10 cellular contexts compared by ENCODE assay signal in genomic region chr11:102780491-102780918, GRCh38. TPM values are rescaled to one million over a fixed set of nuclear protein-coding genes. Genes with fewer than 3 reads are reported as not detected.
DNase-seq lines count a peak whose midpoint lies in the region; ATAC-seq, FAIRE-seq and TF ChIP-seq lines count a peak whose summit lies in the region.
"Had no signal": no experiment of that assay in that cellular context is flagged by ENCODE, and none has a peak within 500 bp of the region (broad histone marks: within the 10 kb centered on the region; RNA-seq: fewer than 3 reads in every experiment).

Gene MMP10 (minus strand): TSS chr11:102780628. CDS start chr11:102780591, 37 bp downstream.

- DNase-seq in DMS53 (lab: John Stamatoyannopoulos, UW), result peak; percentile 84
- peak; percentile 74 for DNase-seq in IMR-90
- DNase-seq in WTC11 (ENCODE audit: low spot score), result no peak
- peak; percentile 21 for DNase-seq in HepG2 (ENCODE audit: low spot score)
- DNase-seq in vagina (ENCODE audit: extremely low spot score in 2 of 2), result no peak
- no peak for DNase-seq in activated CD4-positive, alpha-beta memory T cell treated with anti-CD3 and anti-CD28 coated beads for 36 hours
- no peak for DNase-seq in activated CD4-positive, alpha-beta T cell treated with anti-CD3 and anti-CD28 coated beads, Interleukin-2, amount 50 U/mL, for 1 hour
- DNase-seq: stimulated activated CD8-positive, alpha-beta memory T cell treated with anti-CD3 and anti-CD28 coated beads, Interleukin-4, amount 100 ng/mL, for 48 hours had no signal

- POLR2A ChIA-PET in IMR-90 (lab: Charles Lee; ENCODE audit: unreplicated experiment), result no interaction called here
- POLR2A ChIA-PET in WTC11 (lab: Charles Lee), result no interaction called here
- POLR2A ChIA-PET in HepG2 (lab: Yijun Ruan, JAX), result no interaction called here
- POLR2A ChIA-PET in activated CD4-positive, alpha-beta memory T cell treated with anti-CD3 and anti-CD28 coated beads for 36 hours (lab: Charles Lee), result no interaction called here

- H3K9me1 ChIP-seq in IMR-90 (ENCODE audit: insufficient read depth, low read length), result peaks cover 3% of the 10 kb centered on the region; the same call in 1 of the 2 replicates

- no peaks in the 10 kb centered on the region for H3K27me3 Mint-ChIP-seq in WTC11 (ENCODE audit: low read depth)
- peaks cover 7% of the 10 kb centered on the region for H3K27me3 Mint-ChIP-seq in activated CD4-positive, alpha-beta memory T cell treated with anti-CD3 and anti-CD28 coated beads for 36 hours

- no peak within 1 kb of the TSS for H2BK5ac ChIP-seq in IMR-90 (ENCODE audit: low read depth, low read length, poor library complexity, severe bottlenecking)

- H3K36me3 ChIP-seq in IMR-90 (ENCODE audit: control insufficient read depth, insufficient read depth, low read length) (no peaks in the 10 kb centered on the region), HepG2 (replicated peaks in 1 of 2; ENCODE audit: control insufficient read depth in 1 of 2, insufficient read depth in 2 of 2, low read length in 2 of 2) (no peaks in the 10 kb centered on the region), vagina (no peaks in the 10 kb centered on the region)

- intact Hi-C loops in IMR-90 (cut with micrococcal nuclease) (no loop called here), HepG2 (cut with micrococcal nuclease; ENCODE audit: unreplicated experiment) (no loop called here), vagina (cut with DNase I) (no loop called here)
- intact Hi-C loops in activated CD4-positive, alpha-beta memory T cell treated with anti-CD3 and anti-CD28 coated beads for 36 hours (cut with micrococcal nuclease), result no loop called here

- TF ChIP-seq RAD21 in IMR-90 (IDR thresholded peaks at IDR 0.05; ENCODE audit: low read length) (peak; percentile 36; the same call in 1 of the 2 replicates), HepG2 (CRISPR knock-in tag; IDR thresholded peaks at IDR 0.05) (no peak)

- no peak for TF ChIP-seq EP300 in HepG2 (IDR thresholded peaks at IDR 0.05; ENCODE audit: low read depth in 2 of 2, low read length in 2 of 2)
- no peak for TF ChIP-seq EP300 in HepG2 (CRISPR knock-in tag; IDR thresholded peaks at IDR 0.05; ENCODE audit: borderline replicate concordance)

- H3K23ac ChIP-seq in IMR-90 (ENCODE audit: low read depth, low read length), result no peak within 1 kb of the TSS

- CTCF ChIA-PET in IMR-90 (lab: Yijun Ruan, JAX) (interaction anchor here (0.9 to 1.3 kb wide), 5 partner anchors 9 to 135 kb away, joined by 3 to 6 read pairs (median 4); partner anchors contain the start of gene MMP1), WTC11 (lab: Charles Lee) (interaction anchor here (0.6 to 1.3 kb wide), 16 partner anchors 9 to 385 kb away, joined by 3 to 9 read pairs (median 4); partner anchors contain the start of gene MMP1), HepG2 (lab: Yijun Ruan, JAX; ENCODE audit: low intra/inter-chr PET ratio, low total read pairs) (no interaction called here)
- CTCF ChIA-PET in activated CD4-positive, alpha-beta memory T cell treated with anti-CD3 and anti-CD28 coated beads for 36 hours (lab: Charles Lee), result no interaction called here

- H3K9me3 ChIP-seq in IMR-90 (ENCODE audit: control insufficient read depth, insufficient read depth, low read length), result no peaks in the 10 kb centered on the region
- no peaks in the 10 kb centered on the region for H3K9me3 ChIP-seq in HepG2 (ENCODE audit: low read length)
- no peaks in the 10 kb centered on the region for H3K9me3 ChIP-seq in vagina

- H4K5ac ChIP-seq in IMR-90 (ENCODE audit: low read depth, low read length), result no peak within 1 kb of the TSS

- H3K79me2 ChIP-seq in HepG2 (ENCODE audit: insufficient read depth, low read length), result no peaks in the 10 kb centered on the region

- H3K4ac ChIP-seq in IMR-90 (ENCODE audit: low read depth, low read length), result no peak within 1 kb of the TSS

- no peak within 1 kb of the TSS for H2BK15ac ChIP-seq in IMR-90 (ENCODE audit: low read depth, low read length)

- H3K36me3 Mint-ChIP-seq in WTC11, result no peaks in the 10 kb centered on the region
- no peaks in the 10 kb centered on the region for H3K36me3 Mint-ChIP-seq in activated CD4-positive, alpha-beta memory T cell treated with anti-CD3 and anti-CD28 coated beads for 36 hours

- H3K18ac ChIP-seq in IMR-90 (ENCODE audit: low read depth, low read length), result no peak within 1 kb of the TSS

- no peaks in the 10 kb centered on the region for H3K4me1 ChIP-seq in IMR-90 (ENCODE audit: control insufficient read depth, insufficient read depth, low read length)
- no peaks in the 10 kb centered on the region for H3K4me1 ChIP-seq in HepG2 (ENCODE audit: insufficient read depth, low read length)
- H3K4me1 ChIP-seq in vagina, result no peaks in the 10 kb centered on the region

- BruUV-seq in IMR-90 (replicated peaks; lab: Mats Ljungman, UMichigan) (no TSS peak), HepG2 (replicated peaks; lab: Mats Ljungman, UMichigan) (no TSS peak)

- H3K4me3 Mint-ChIP-seq in WTC11, result no peak within 1 kb of the TSS
- no peak within 1 kb of the TSS for H3K4me3 Mint-ChIP-seq in activated CD4-positive, alpha-beta memory T cell treated with anti-CD3 and anti-CD28 coated beads for 36 hours

- no peak within 1 kb of the TSS for H2AK5ac ChIP-seq in IMR-90 (ENCODE audit: low read depth, low read length)

- dilution Hi-C loops in IMR-90 (cut with HindIII; ENCODE audit: low sequenced_read_pairs, unreplicated experiment), result no loop called here

- H3K4me2 ChIP-seq in IMR-90 (ENCODE audit: low read depth, low read length) (no peak within 1 kb of the TSS), HepG2 (ENCODE audit: low read depth, low read length) (no peak within 1 kb of the TSS)

- peak; percentile 55 for TF ChIP-seq CTCF in IMR-90 (conservative IDR thresholded peaks at IDR 0.05; ENCODE audit: low read depth, low read length)
- 0 out of 2 replicates have a peak, but pooled peaks have one; percentile 34 for TF ChIP-seq CTCF in WTC11 (IDR thresholded peaks at IDR 0.05)
- peak; percentile 18; the same call in 1 of the 2 replicates for TF ChIP-seq CTCF in HepG2 (CRISPR knock-in tag; IDR thresholded peaks at IDR 0.05)
- no peak for TF ChIP-seq CTCF in vagina (IDR thresholded peaks at IDR 0.05)

- in situ Hi-C loops in IMR-90 (cut with MboI; ENCODE audit: low sequenced_read_pairs) (no loop called here), HepG2 (cut with HindIII; ENCODE audit: extremely low pct_ligation_motif_present, low pct_unique_long_range_greater_than_20kb) (no loop called here)

- H4K8ac ChIP-seq in IMR-90 (ENCODE audit: low read depth in 2 of 2, low read length in 2 of 2), result no peak within 1 kb of the TSS

- peak within 1 kb of the TSS; percentile 3; the same call in 1 of the 2 replicates for H2BK120ac ChIP-seq in IMR-90 (ENCODE audit: low read depth, low read length)

- H2AK9ac ChIP-seq in IMR-90 (replicated peaks; ENCODE audit: low read depth, low read length, poor library complexity), result peak within 1 kb of the TSS; percentile 77

- H3K4me3 ChIP-seq in IMR-90 (ENCODE audit: insufficient read depth, low read depth, low read length) (no peak within 1 kb of the TSS), HepG2 (replicated peaks in 1 of 3; ENCODE audit: insufficient read depth in 1 of 3, low read depth in 2 of 3, low read length in 3 of 3) (no peak within 1 kb of the TSS), vagina (no peak within 1 kb of the TSS)

- 0 out of 2 replicates have a peak within 1 kb of the TSS, but pooled peaks have one; percentile 4 for H3K14ac ChIP-seq in IMR-90 (replicated peaks; ENCODE audit: low read depth, low read length)

- no peak for TF ChIP-seq POLR2A in IMR-90 (IDR thresholded peaks at IDR 0.05; ENCODE audit: low read depth, low read length)
- no peak for TF ChIP-seq POLR2A in HepG2 (IDR thresholded peaks at IDR 0.05; ENCODE audit: insufficient read depth in 1 of 2, low read depth in 2 of 2, low read length in 2 of 2)
- TF ChIP-seq POLR2A in vagina (IDR thresholded peaks at IDR 0.05), result no peak

- peak within 1 kb of the TSS; percentile 54; the same call in 1 of the 2 replicates for H3K27ac Mint-ChIP-seq in WTC11
- no peak within 1 kb of the TSS for H3K27ac Mint-ChIP-seq in activated CD4-positive, alpha-beta memory T cell treated with anti-CD3 and anti-CD28 coated beads for 36 hours

- no peak within 1 kb of the TSS for H3K56ac ChIP-seq in IMR-90 (ENCODE audit: extremely low read depth, insufficient read depth, low read length)

- no peaks in the 10 kb centered on the region for H3K27me3 ChIP-seq in IMR-90 (ENCODE audit: control insufficient read depth, insufficient read depth, low read length)
- H3K27me3 ChIP-seq in HepG2 (ENCODE audit: control insufficient read depth in 1 of 2, insufficient read depth in 2 of 2, low read length in 2 of 2), result no peaks in the 10 kb centered on the region
- H3K27me3 ChIP-seq in vagina, result no peaks in the 10 kb centered on the region

- FAIRE-seq in HepG2 (lab: Jason Lieb, UNC), result no peak

- H2BK20ac ChIP-seq in IMR-90 (ENCODE audit: low read depth, low read length), result 0 out of 2 replicates have a peak within 1 kb of the TSS, but pooled peaks have one; percentile 0

- H3K79me1 ChIP-seq in IMR-90 (ENCODE audit: low read depth in 1 of 2, low read length in 2 of 2), result no peaks in the 10 kb centered on the region

- H4K20me1 ChIP-seq in IMR-90 (ENCODE audit: insufficient read depth, low read length) (no peaks in the 10 kb centered on the region), HepG2 (ENCODE audit: insufficient read depth, low read length) (no peaks in the 10 kb centered on the region)

- H3K9me3 Mint-ChIP-seq in WTC11, result peaks cover 7% of the 10 kb centered on the region
- no peaks in the 10 kb centered on the region for H3K9me3 Mint-ChIP-seq in activated CD4-positive, alpha-beta memory T cell treated with anti-CD3 and anti-CD28 coated beads for 36 hours

- H3K4me1 Mint-ChIP-seq in WTC11, result peaks cover 19% of the 10 kb centered on the region
- H3K4me1 Mint-ChIP-seq in activated CD4-positive, alpha-beta memory T cell treated with anti-CD3 and anti-CD28 coated beads for 36 hours (ENCODE audit: low read depth), result no peaks in the 10 kb centered on the region

- H4K91ac ChIP-seq in IMR-90 (ENCODE audit: insufficient read depth, low read depth, low read length), result no peak within 1 kb of the TSS

- ATAC-seq in IMR-90 (ENCODE audit: low read depth) (peak; percentile 95), WTC11 (peak; percentile 100), HepG2 (peak; percentile 80), GM21825 (IDR thresholded peaks at IDR 0.05; ENCODE audit: unreplicated experiment) (no peak)

- no CpG with 5 or more reads among the region's 2 CpGs for WGBS in IMR-90 (ENCODE audit: extremely low coverage in 2 of 2, insufficient read length in 1 of 2), 2 experiments
- 9% methylated on average over 2 of the region's 2 CpGs for WGBS in HepG2 (ENCODE audit: low lambda C conversion rate)

- H2AFZ ChIP-seq in IMR-90 (replicated peaks; ENCODE audit: low read length, poor library complexity) (peak within 1 kb of the TSS; percentile 73), HepG2 (ENCODE audit: low read length) (no peak within 1 kb of the TSS)

- no peak within 1 kb of the TSS for H3K27ac ChIP-seq in IMR-90 (ENCODE audit: insufficient read depth, low read length)
- H3K27ac ChIP-seq in HepG2 (ENCODE audit: extremely low read length, insufficient read depth, low read length), result no peak within 1 kb of the TSS
- no peak within 1 kb of the TSS for H3K27ac ChIP-seq in vagina

- H3K9ac ChIP-seq in IMR-90 (ENCODE audit: low read depth, low read length), result no peak within 1 kb of the TSS
- no peak within 1 kb of the TSS for H3K9ac ChIP-seq in HepG2 (ENCODE audit: insufficient read depth, low read depth, low read length)

RNA-seq across cellular contexts. Expression of gene MMP10, which starts in this region (rescaled TPM):
- total RNA-seq in IMR-90 (2012; rRNA removed), result not detected in 2 replicates
- not detected in 2 replicates for polyA plus RNA-seq in IMR-90 (2012; rRNA removed)
- not detected in 2 replicates for polyA plus RNA-seq in IMR-90 (2012; cell fraction: cytosol; rRNA removed)
- polyA plus RNA-seq in IMR-90 (2012; cell fraction: nucleus; rRNA removed; ENCODE audit: low replicate concordance), result not detected in 2 replicates
- total RNA-seq in WTC11 (2021), result not detected in 3 replicates
- total RNA-seq in HepG2 (2016; rRNA removed; fragmentation: Illumina TruSeq; extraction: Trizol), result not detected in 2 replicates
- total RNA-seq in HepG2 (2016; cell fraction: cytosol; rRNA removed; fragmentation: Illumina TruSeq; extraction: Trizol; ENCODE audit: low read depth), result not detected in 2 replicates
- total RNA-seq in HepG2 (2016; cell fraction: insoluble cytoplasmic fraction; rRNA removed; fragmentation: Illumina TruSeq; extraction: Trizol), result not detected in 2 replicates
- not detected in 2 replicates for total RNA-seq in HepG2 (2016; cell fraction: membrane; rRNA removed; fragmentation: Illumina TruSeq; extraction: Trizol)
- not detected in 2 replicates for total RNA-seq in HepG2 (2016; cell fraction: nucleus; rRNA removed; fragmentation: Illumina TruSeq; extraction: Trizol)
- polyA plus RNA-seq in HepG2 (2011; rRNA removed), result 0.03 and 0.18 TPM in 2 replicates
- polyA plus RNA-seq in HepG2 (2011; cell fraction: cytosol; rRNA removed), result 0.07 and 0.14 TPM in 2 replicates
- polyA plus RNA-seq in HepG2 (2011; cell fraction: nucleus; rRNA removed), result 0.07 TPM in 1 of 2 replicates, not detected in the other
- not detected in 2 replicates for polyA plus RNA-seq in HepG2 (2012)
- not detected in 2 replicates for polyA plus RNA-seq in HepG2 (2016; cell fraction: cytosol; fragmentation: Illumina TruSeq; extraction: Trizol; ENCODE audit: low read depth)
- not detected in 2 replicates for polyA plus RNA-seq in HepG2 (2016; cell fraction: insoluble cytoplasmic fraction; fragmentation: Illumina TruSeq; extraction: Trizol; ENCODE audit: low read depth)
- polyA plus RNA-seq in HepG2 (2016; cell fraction: membrane; fragmentation: Illumina TruSeq; extraction: Trizol; ENCODE audit: low read depth), result not detected in 2 replicates
- polyA plus RNA-seq in HepG2 (2016; cell fraction: nucleus; fragmentation: Illumina TruSeq; extraction: Trizol; ENCODE audit: insufficient read depth, low read depth), result not detected in 2 replicates
- polyA minus RNA-seq in HepG2 (2011; rRNA and poly(A)+ RNA removed; ENCODE audit: low replicate concordance), result not detected in 2 replicates
- not detected in 2 replicates for polyA minus RNA-seq in HepG2 (2011; cell fraction: cytosol; rRNA and poly(A)+ RNA removed)
- polyA minus RNA-seq in HepG2 (2011; cell fraction: nucleus; rRNA and poly(A)+ RNA removed), result not detected in 2 replicates
- not detected for total RNA-seq in vagina
- total RNA-seq in activated CD4-positive, alpha-beta memory T cell treated with anti-CD3 and anti-CD28 coated beads for 36 hours, result not detected
- total RNA-seq: cerebellum had no signal

Comparison
In these comparisons a context has a peak if more than half of its experiments do, and no peak if none do; other contexts are left out.
1. Peak in DNase-seq and ATAC-seq in IMR-90; RNA of the gene not detected or under 1 TPM.
2. Peak in ATAC-seq in WTC11; RNA of the gene not detected or under 1 TPM.
3. Peak in DNase-seq and ATAC-seq in HepG2; RNA of the gene not detected or under 1 TPM.
4. CTCF ChIP-seq: peak in IMR-90 (single experiment), WTC11 (single experiment) and HepG2 (single experiment); none in vagina (0 of 3).
5. CTCF ChIA-PET loops: an anchor here in IMR-90 (0.9 to 1.3 kb wide) and WTC11 (0.6 to 1.3 kb wide); none called in HepG2 and activated CD4-positive, alpha-beta memory T cell treated with anti-CD3 and anti-CD28 coated beads for 36 hours.